10 cellular contexts compared by ENCODE assay signal in the genomic region with DNA sequence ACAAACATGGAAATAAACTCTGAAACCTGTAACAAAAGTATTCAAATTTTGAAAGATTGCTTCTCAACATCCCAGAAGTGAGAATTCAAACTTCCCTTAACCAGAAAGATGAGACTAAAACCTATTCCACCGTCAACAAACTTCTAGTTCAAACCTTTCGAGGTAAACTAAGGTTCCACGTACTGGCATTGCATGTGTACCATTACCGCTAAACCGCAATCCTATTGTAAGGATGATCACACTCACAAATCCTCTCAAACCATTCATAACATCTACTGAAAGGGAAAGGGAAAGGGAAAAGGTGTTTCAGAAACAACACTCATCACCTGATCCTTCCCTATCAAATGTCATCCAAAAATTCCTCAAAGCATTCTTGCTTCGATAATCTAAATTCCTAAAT.
A peak's percentile ranks its signal among the peaks of the same experiment; 100 is the strongest.
DNase-seq lines count a peak whose midpoint lies in the region; TF ChIP-seq lines count a peak whose summit lies in the region.
"Had no signal": no experiment of that assay in that cellular context is flagged by ENCODE, and none has a peak within 500 bp of the region (broad histone marks: within the 10 kb centered on the region; RNA-seq: fewer than 3 reads in every experiment).

No MANE protein-coding gene starts in this region.

- no peak overlapping the region for H3K9ac ChIP-seq in HUES48 (ENCODE audit: low read depth, low read length)

- H3K4me1 ChIP-seq in ACC112 (ENCODE audit: control insufficient read depth, insufficient read depth, low read length, unreplicated experiment) = peaks cover 42% of the 10 kb centered on the region
- peaks cover 53% of the 10 kb centered on the region for H3K4me1 ChIP-seq in HUES48 (ENCODE audit: control insufficient read depth, insufficient read depth, low read length)

- H3K4me1 Mint-ChIP-seq in nephron = peaks cover 53% of the 10 kb centered on the region

- H3K9me3 ChIP-seq in HUES48 (ENCODE audit: control insufficient read depth, insufficient read depth, low read length) = no peaks in the 10 kb centered on the region

- no peaks in the 10 kb centered on the region for H3K27me3 Mint-ChIP-seq in nephron (ENCODE audit: low read depth)

- DNase-seq in coronary artery (ENCODE audit: low spot score) = no peak
- no peak for DNase-seq in NCI-H2171 (lab: John Stamatoyannopoulos, UW)
- DNase-seq in COLO668 (lab: John Stamatoyannopoulos, UW; ENCODE audit: unreplicated experiment) = no peak
- DNase-seq in effector CD8-positive, alpha-beta T cell (lab: John Stamatoyannopoulos, UW) = no peak
- DNase-seq in NCI-H2196 (lab: John Stamatoyannopoulos, UW; ENCODE audit: unreplicated experiment) = no peak
- DNase-seq: NCI-H2029 treated with DMSO at 0.1 percent for 48 hours, T-helper 9 cell had no signal

- no peaks in the 10 kb centered on the region for H3K9me3 Mint-ChIP-seq in nephron

- H3K27me3 ChIP-seq in ACC112 (ENCODE audit: insufficient read depth, low read length) (no peaks in the 10 kb centered on the region), HUES48 (ENCODE audit: control insufficient read depth, insufficient read depth, low read length) (no peaks in the 10 kb centered on the region)

- peak overlapping the region; percentile 96 to 98 (median 97) for H3K27ac Mint-ChIP-seq in nephron

- peak overlapping the region; percentile 91 for H3K27ac ChIP-seq in ACC112 (ENCODE audit: low read depth, low read length)
- H3K27ac ChIP-seq in HUES48 (ENCODE audit: low read depth, low read length) = no peak overlapping the region
- H3K27ac ChIP-seq in coronary artery = peak overlapping the region; percentile 96 to 100

- H2AFZ ChIP-seq in ACC112 (ENCODE audit: low read length, unreplicated experiment) = no peak overlapping the region

- H3K79me2 ChIP-seq in ACC112 (ENCODE audit: control insufficient read depth, insufficient read depth, low read length, unreplicated experiment) = peaks cover 62% of the 10 kb centered on the region

- H3K36me3 ChIP-seq in ACC112 (ENCODE audit: insufficient read depth, low read length) (no peaks in the 10 kb centered on the region), HUES48 (ENCODE audit: control insufficient read depth, insufficient read depth, low read length) (no peaks in the 10 kb centered on the region)

- no peaks in the 10 kb centered on the region for H3K36me3 Mint-ChIP-seq in nephron (ENCODE audit: low read depth)

- TF ChIP-seq CTCF in coronary artery (IDR thresholded peaks at IDR 0.05) = no peak
- no peak for TF ChIP-seq CTCF in nephron (IDR thresholded peaks at IDR 0.05; ENCODE audit: unreplicated experiment in 3 of 3)

- H3K4me3 ChIP-seq in ACC112 (ENCODE audit: low read depth, low read length) (peak overlapping the region; percentile 92), HUES48 (ENCODE audit: low read depth, low read length) (peak overlapping the region; percentile 58; the same call in 1 of the 2 replicates), coronary artery (peak overlapping the region; percentile 100)

- H3K4me3 Mint-ChIP-seq in nephron = peak overlapping the region; percentile 36 to 92 (median 53)
